ENCODE assay signal across 1 cellular context in genomic region chr2:203656522-203657287, GRCh38.
TF ChIP-seq lines count a peak whose summit lies in the region.

No MANE protein-coding gene starts in this region.

TF ChIP-seq in HepG2, 621 proteins besides CTCF, POLR2A, EP300 and RAD21 (continued from another document and continues in another):
- no peak for TF ChIP-seq ZNF318 (CRISPR knock-in tag; IDR thresholded peaks at IDR 0.05)
- peak; percentile 89; the same call in 1 of the 2 replicates for TF ChIP-seq KDM1A (CRISPR knock-in tag; IDR thresholded peaks at IDR 0.05)
- TF ChIP-seq ZBTB34 (CRISPR knock-in tag; IDR thresholded peaks at IDR 0.05): peak; percentile 48; the same call in 1 of the 2 replicates
- no peak for TF ChIP-seq PHF5A (CRISPR knock-in tag; IDR thresholded peaks at IDR 0.05; ENCODE audit: low read depth, unreplicated experiment)
- TF ChIP-seq AKAP8 (CRISPR knock-in tag; IDR thresholded peaks at IDR 0.05): 0 out of 2 replicates have a peak, but pooled peaks have one; percentile 49
- TF ChIP-seq CEBPG (CRISPR knock-in tag; IDR thresholded peaks at IDR 0.05): peak; percentile 99
- peak; percentile 99 for TF ChIP-seq TEAD3 (CRISPR knock-in tag; optimal IDR thresholded peaks at IDR 0.05; ENCODE audit: borderline replicate concordance)
- 0 out of 2 replicates have a peak, but pooled peaks have one; percentile 46 for TF ChIP-seq SOX13 (IDR thresholded peaks at IDR 0.05)
- TF ChIP-seq SOX13 (CRISPR knock-in tag; conservative IDR thresholded peaks at IDR 0.05 in 1 of 2, IDR thresholded peaks at IDR 0.05 in 1 of 2): peak in 1 of 2 experiments; percentile 89; a peak in 2 of 4 replicates
- TF ChIP-seq RARA (CRISPR knock-in tag; IDR thresholded peaks at IDR 0.05): peak; percentile 78
- TF ChIP-seq WIZ (CRISPR knock-in tag; IDR thresholded peaks at IDR 0.05): peak; percentile 82
- TF ChIP-seq TIGD3 (CRISPR knock-in tag; IDR thresholded peaks at IDR 0.05; ENCODE audit: borderline replicate concordance): no peak
- peak; percentile 81; the same call in 1 of the 2 replicates for TF ChIP-seq ZNF614 (CRISPR knock-in tag; IDR thresholded peaks at IDR 0.05; ENCODE audit: borderline replicate concordance)
- peak; percentile 48; the same call in 1 of the 2 replicates for TF ChIP-seq ZNF792 (CRISPR knock-in tag; IDR thresholded peaks at IDR 0.05)
- peak; percentile 90 for TF ChIP-seq MEIS2 (CRISPR knock-in tag; IDR thresholded peaks at IDR 0.05)
- TF ChIP-seq ZNF576 (CRISPR knock-in tag; IDR thresholded peaks at IDR 0.05): no peak
- peak; percentile 81 for TF ChIP-seq IRF2 (CRISPR knock-in tag; IDR thresholded peaks at IDR 0.05)
- TF ChIP-seq ZBTB43 (CRISPR knock-in tag; conservative IDR thresholded peaks at IDR 0.05): peak; percentile 79; the same call in 1 of the 2 replicates
- 0 out of 2 replicates have a peak, but pooled peaks have one; percentile 30 for TF ChIP-seq ZNF296 (CRISPR knock-in tag; conservative IDR thresholded peaks at IDR 0.05)
- 0 out of 2 replicates have a peak, but pooled peaks have one; percentile 60 for TF ChIP-seq ZNF556 (CRISPR knock-in tag; IDR thresholded peaks at IDR 0.05; ENCODE audit: borderline replicate concordance)
- TF ChIP-seq MTA1 (CRISPR knock-in tag; IDR thresholded peaks at IDR 0.05; ENCODE audit: borderline replicate concordance): peak; percentile 78; the same call in 1 of the 2 replicates
- TF ChIP-seq KDM5B (CRISPR knock-in tag; IDR thresholded peaks at IDR 0.05; ENCODE audit: borderline replicate concordance): 0 out of 2 replicates have a peak, but pooled peaks have one; percentile 30
- no peak for TF ChIP-seq STAT6 (CRISPR knock-in tag; IDR thresholded peaks at IDR 0.05; ENCODE audit: borderline replicate concordance)
- TF ChIP-seq ZNF281 (CRISPR knock-in tag; IDR thresholded peaks at IDR 0.05; ENCODE audit: borderline replicate concordance): peak; percentile 55; the same call in 1 of the 2 replicates
- peak; percentile 57; the same call in 1 of the 2 replicates for TF ChIP-seq HIC2 (CRISPR knock-in tag; IDR thresholded peaks at IDR 0.05; ENCODE audit: low read depth)
- TF ChIP-seq ZNF460 (CRISPR knock-in tag; IDR thresholded peaks at IDR 0.05; ENCODE audit: borderline replicate concordance): peak; percentile 26; the same call in 1 of the 2 replicates
- peak; percentile 84 for TF ChIP-seq HDAC2 (CRISPR knock-in tag; IDR thresholded peaks at IDR 0.05)
- TF ChIP-seq ELF1 (CRISPR knock-in tag; IDR thresholded peaks at IDR 0.05): peak; percentile 68
- TF ChIP-seq ZNF619 (CRISPR knock-in tag; IDR thresholded peaks at IDR 0.05): peak; percentile 83
- peak; percentile 81; the same call in 1 of the 2 replicates for TF ChIP-seq ZNF12 (CRISPR knock-in tag; IDR thresholded peaks at IDR 0.05)
- peak; percentile 60 for TF ChIP-seq ZNF331 (CRISPR knock-in tag; IDR thresholded peaks at IDR 0.05)
- peak; percentile 27; the same call in 1 of the 2 replicates for TF ChIP-seq ZNF362 (CRISPR knock-in tag; IDR thresholded peaks at IDR 0.05; ENCODE audit: borderline replicate concordance)
- peak; percentile 66; the same call in 1 of the 2 replicates for TF ChIP-seq DNMT3B (CRISPR knock-in tag; conservative IDR thresholded peaks at IDR 0.05)
- peak; percentile 66 for TF ChIP-seq HDAC1 (CRISPR knock-in tag; IDR thresholded peaks at IDR 0.05)
- 0 out of 2 replicates have a peak, but pooled peaks have one; percentile 54 for TF ChIP-seq FOXK2 (IDR thresholded peaks at IDR 0.05)
- peak; percentile 66; the same call in 1 of the 2 replicates for TF ChIP-seq KDM6A (CRISPR knock-in tag; IDR thresholded peaks at IDR 0.05; ENCODE audit: low read depth)
- TF ChIP-seq NKX3-1 (CRISPR knock-in tag; IDR thresholded peaks at IDR 0.05): 0 out of 2 replicates have a peak, but pooled peaks have one; percentile 29
